ENCODE assay signal across 16 cellular contexts in the genomic region with DNA sequence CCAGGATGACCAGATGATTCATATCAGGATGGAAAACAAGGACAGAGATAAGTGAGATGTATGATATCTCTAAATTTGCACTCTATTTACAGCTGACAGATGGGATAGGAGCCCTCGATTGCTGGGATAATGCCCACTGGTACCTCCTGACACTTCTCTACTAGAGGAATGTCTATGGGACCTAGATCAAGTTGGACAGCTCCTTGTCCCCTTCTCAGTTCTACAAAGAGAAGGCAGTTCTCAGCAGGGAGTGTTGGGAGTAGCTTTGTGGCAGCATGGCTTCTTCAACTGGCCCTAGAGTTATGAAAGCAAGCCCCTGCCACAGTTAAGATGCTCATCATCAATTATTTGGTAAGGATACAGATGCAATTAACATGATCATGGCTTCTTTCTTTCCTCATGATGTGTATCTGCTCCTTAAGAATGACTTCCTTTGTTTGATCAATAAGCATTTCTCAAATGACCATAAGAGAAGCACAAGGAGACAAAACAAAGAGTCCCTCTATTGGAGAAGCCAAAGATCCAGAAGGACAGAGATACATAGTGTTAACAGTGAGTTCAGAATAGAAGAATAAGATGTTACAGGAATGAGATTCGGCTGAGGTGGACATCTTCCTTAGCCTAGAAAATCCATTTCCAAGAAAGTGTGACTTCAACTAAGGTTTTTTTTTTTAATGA.
A peak's percentile ranks its signal among the peaks of the same experiment; 100 is the strongest.
DNase-seq lines count a peak whose midpoint lies in the region; ATAC-seq and TF ChIP-seq lines count a peak whose summit lies in the region.
"Had no signal": no experiment of that assay in that cellular context is flagged by ENCODE, and none has a peak within 500 bp of the region (broad histone marks: within the 10 kb centered on the region; RNA-seq: fewer than 3 reads in every experiment).

No MANE protein-coding gene starts in this region.

- TF ChIP-seq CTCF in 22Rv1 (IDR thresholded peaks at IDR 0.05) (no peak), GM23338 (conservative IDR thresholded peaks at IDR 0.05; ENCODE audit: low read depth in 2 of 2) (no peak)

- no peaks in the 10 kb centered on the region for H3K36me3 ChIP-seq in GM23338 (ENCODE audit: insufficient read depth)

- peaks cover 9% of the 10 kb centered on the region for H3K4me1 Mint-ChIP-seq in GM23338
- H3K4me1 Mint-ChIP-seq: B cell; CD4-positive, alpha-beta memory T cell had no signal

- H3K9me2 ChIP-seq in GM23338 (ENCODE audit: insufficient read depth), result no peaks in the 10 kb centered on the region

- peaks cover 14% of the 10 kb centered on the region for H3K4me1 ChIP-seq in GM23338 (ENCODE audit: insufficient read depth)

- peak overlapping the region; percentile 91 for H3K27ac ChIP-seq in 22Rv1
- H3K27ac ChIP-seq in GM23338 (ENCODE audit: low read depth), result no peak overlapping the region
- H3K27ac ChIP-seq: HL-60 had no signal

- no peaks in the 10 kb centered on the region for H3F3A ChIP-seq in GM23338 (replicated peaks; ENCODE audit: low read depth)

- no peaks in the 10 kb centered on the region for H3K27me3 ChIP-seq in GM23338 (ENCODE audit: insufficient read depth)

- H3K27me3 Mint-ChIP-seq in GM23338 (ENCODE audit: insufficient read depth, low read depth, poor library complexity), result no peaks in the 10 kb centered on the region
- H3K27me3 Mint-ChIP-seq: B cell; CD4-positive, alpha-beta memory T cell had no signal

- H3K4me3 Mint-ChIP-seq in GM23338, result no peak overlapping the region
- H3K4me3 Mint-ChIP-seq: B cell; CD4-positive, alpha-beta memory T cell had no signal

- DNase-seq in GM23338 (ENCODE audit: low spot score) (no peak), SK-MEL-5 (ENCODE audit: low read depth, low spot score) (peak; percentile 75), foreskin melanocyte (peak; percentile 74), HCEC 1CT (no peak)
- DNase-seq: C1 segment of cervical spinal cord; CD4-positive, alpha-beta memory T cell; COR-L47; DMS153; DND-41; GDM1; KBM-7 had no signal

- no peaks in the 10 kb centered on the region for H3K9me3 Mint-ChIP-seq in GM23338

- H3K27ac Mint-ChIP-seq in GM23338, result no peak overlapping the region
- H3K27ac Mint-ChIP-seq: B cell; CD4-positive, alpha-beta memory T cell had no signal

- H4K20me1 ChIP-seq in GM23338 (replicated peaks; ENCODE audit: insufficient read depth), result no peaks in the 10 kb centered on the region

- H3K4me2 ChIP-seq in GM23338, result no peak overlapping the region

- H3K36me3 Mint-ChIP-seq in GM23338 (ENCODE audit: low read depth), result no peaks in the 10 kb centered on the region
- H3K36me3 Mint-ChIP-seq: CD4-positive, alpha-beta memory T cell had no signal

- no peak for ATAC-seq in GM23338
- ATAC-seq in GM19035 (IDR thresholded peaks at IDR 0.05; ENCODE audit: unreplicated experiment), result no peak
- ATAC-seq in HG03139 (IDR thresholded peaks at IDR 0.05; ENCODE audit: unreplicated experiment), result no peak

- in situ Hi-C loops in SK-MEL-5 (cut with HindIII; ENCODE audit: low pct_unique_long_range_greater_than_20kb, low sequenced_read_pairs), result no loop called here

- H3K79me2 ChIP-seq in GM23338 (replicated peaks; ENCODE audit: insufficient read depth), result no peaks in the 10 kb centered on the region

- no peak overlapping the region for H3K4me3 ChIP-seq in GM23338

- H2AFZ ChIP-seq in GM23338, result no peak overlapping the region; the same call in 1 of the 2 replicates

TF ChIP-seq in GM23338, 12 proteins besides CTCF, POLR2A, EP300 and RAD21:
- TF ChIP-seq CREB1 (CRISPR knock-in tag; IDR thresholded peaks at IDR 0.05; ENCODE audit: low read depth), result no peak
- TF ChIP-seq REST (IDR thresholded peaks at IDR 0.05; ENCODE audit: unreplicated experiment), result peak; percentile 10
- TF ChIP-seq JUNB (IDR thresholded peaks at IDR 0.05; ENCODE audit: unreplicated experiment), result no peak
- no peak for TF ChIP-seq EZH2phosphoT487 (IDR thresholded peaks at IDR 0.05; ENCODE audit: unreplicated experiment)
- TF ChIP-seq ZNF114 (CRISPR knock-in tag; IDR thresholded peaks at IDR 0.05), result no peak
- no peak for TF ChIP-seq ZNF331 (CRISPR knock-in tag; IDR thresholded peaks at IDR 0.05; ENCODE audit: low read depth)
- TF ChIP-seq, protein P1, sequence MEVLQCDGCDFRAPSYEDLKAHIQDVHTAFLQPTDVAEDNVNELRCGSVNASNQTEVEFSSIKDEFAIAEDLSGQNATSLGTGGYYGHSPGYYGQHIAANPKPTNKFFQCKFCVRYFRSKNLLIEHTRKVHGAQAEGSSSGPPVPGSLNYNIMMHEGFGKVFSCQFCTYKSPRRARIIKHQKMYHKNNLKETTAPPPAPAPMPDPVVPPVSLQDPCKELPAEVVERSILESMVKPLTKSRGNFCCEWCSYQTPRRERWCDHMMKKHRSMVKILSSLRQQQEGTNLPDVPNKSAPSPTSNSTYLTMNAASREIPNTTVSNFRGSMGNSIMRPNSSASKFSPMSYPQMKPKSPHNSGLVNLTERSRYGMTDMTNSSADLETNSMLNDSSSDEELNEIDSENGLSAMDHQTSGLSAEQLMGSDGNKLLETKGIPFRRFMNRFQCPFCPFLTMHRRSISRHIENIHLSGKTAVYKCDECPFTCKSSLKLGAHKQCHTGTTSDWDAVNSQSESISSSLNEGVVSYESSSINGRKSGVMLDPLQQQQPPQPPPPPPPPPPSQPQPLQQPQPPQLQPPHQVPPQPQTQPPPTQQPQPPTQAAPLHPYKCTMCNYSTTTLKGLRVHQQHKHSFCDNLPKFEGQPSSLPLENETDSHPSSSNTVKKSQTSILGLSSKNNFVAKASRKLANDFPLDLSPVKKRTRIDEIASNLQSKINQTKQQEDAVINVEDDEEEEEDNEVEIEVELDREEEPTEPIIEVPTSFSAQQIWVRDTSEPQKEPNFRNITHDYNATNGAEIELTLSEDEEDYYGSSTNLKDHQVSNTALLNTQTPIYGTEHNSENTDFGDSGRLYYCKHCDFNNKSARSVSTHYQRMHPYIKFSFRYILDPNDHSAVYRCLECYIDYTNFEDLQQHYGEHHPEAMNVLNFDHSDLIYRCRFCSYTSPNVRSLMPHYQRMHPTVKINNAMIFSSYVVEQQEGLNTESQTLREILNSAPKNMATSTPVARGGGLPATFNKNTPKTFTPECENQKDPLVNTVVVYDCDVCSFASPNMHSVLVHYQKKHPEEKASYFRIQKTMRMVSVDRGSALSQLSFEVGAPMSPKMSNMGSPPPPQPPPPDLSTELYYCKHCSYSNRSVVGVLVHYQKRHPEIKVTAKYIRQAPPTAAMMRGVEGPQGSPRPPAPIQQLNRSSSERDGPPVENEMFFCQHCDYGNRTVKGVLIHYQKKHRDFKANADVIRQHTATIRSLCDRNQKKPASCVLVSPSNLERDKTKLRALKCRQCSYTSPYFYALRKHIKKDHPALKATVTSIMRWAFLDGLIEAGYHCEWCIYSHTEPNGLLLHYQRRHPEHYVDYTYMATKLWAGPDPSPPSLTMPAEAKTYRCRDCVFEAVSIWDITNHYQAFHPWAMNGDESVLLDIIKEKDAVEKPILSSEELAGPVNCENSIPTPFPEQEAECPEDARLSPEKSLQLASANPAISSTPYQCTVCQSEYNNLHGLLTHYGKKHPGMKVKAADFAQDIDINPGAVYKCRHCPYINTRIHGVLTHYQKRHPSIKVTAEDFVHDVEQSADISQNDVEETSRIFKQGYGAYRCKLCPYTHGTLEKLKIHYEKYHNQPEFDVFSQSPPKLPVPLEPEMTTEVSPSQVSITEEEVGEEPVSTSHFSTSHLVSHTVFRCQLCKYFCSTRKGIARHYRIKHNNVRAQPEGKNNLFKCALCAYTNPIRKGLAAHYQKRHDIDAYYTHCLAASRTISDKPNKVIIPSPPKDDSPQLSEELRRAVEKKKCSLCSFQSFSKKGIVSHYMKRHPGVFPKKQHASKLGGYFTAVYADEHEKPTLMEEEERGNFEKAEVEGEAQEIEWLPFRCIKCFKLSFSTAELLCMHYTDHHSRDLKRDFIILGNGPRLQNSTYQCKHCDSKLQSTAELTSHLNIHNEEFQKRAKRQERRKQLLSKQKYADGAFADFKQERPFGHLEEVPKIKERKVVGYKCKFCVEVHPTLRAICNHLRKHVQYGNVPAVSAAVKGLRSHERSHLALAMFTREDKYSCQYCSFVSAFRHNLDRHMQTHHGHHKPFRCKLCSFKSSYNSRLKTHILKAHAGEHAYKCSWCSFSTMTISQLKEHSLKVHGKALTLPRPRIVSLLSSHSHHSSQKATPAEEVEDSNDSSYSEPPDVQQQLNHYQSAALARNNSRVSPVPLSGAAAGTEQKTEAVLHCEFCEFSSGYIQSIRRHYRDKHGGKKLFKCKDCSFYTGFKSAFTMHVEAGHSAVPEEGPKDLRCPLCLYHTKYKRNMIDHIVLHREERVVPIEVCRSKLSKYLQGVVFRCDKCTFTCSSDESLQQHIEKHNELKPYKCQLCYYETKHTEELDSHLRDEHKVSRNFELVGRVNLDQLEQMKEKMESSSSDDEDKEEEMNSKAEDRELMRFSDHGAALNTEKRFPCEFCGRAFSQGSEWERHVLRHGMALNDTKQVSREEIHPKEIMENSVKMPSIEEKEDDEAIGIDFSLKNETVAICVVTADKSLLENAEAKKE (CRISPR knock-in tag; IDR thresholded peaks at IDR 0.05), result no peak

Comparison
In these comparisons a context has a peak if more than half of its experiments do, and no peak if none do; other contexts are left out.
1. DNase-seq: peak in SK-MEL-5 (single experiment) and foreskin melanocyte (single experiment); none in GM23338 (single experiment) and HCEC 1CT (single experiment).